In the genomic region with DNA sequence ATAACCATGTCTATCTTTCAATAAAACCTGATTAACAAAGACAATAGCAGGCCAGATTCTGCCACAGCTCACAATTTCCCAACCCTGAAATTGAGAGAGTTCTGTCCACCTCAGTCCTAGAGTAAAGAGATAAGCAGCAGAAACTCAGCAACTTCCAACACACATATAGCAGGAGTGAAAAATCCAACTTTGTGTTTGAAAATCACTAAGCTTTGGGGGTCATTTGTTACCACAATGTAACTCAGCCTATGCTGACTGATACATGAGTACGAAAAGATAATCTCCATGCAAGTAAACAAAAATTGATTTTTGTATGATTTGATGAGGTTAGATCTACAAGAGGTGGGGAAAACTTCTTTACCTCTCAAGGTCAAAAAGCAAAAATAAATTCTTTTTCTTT, we compare ENCODE assay signal across 21 cellular contexts.
"Had no signal": no experiment of that assay in that cellular context is flagged by ENCODE, and none has a peak within 500 bp of the region (broad histone marks: within the 10 kb centered on the region; RNA-seq: fewer than 3 reads in every experiment).

No MANE protein-coding gene starts in this region.

- H3K9ac ChIP-seq: parathyroid adenoma had no signal

- H3K9me3 Mint-ChIP-seq: activated CD4-positive, alpha-beta memory T cell treated with anti-CD3 and anti-CD28 coated beads, Interleukin-2, amount 10 ng/mL, durations not matched to agents 7 days and 5 days; activated naive CD8-positive, alpha-beta T cell treated with anti-CD3 and anti-CD28 coated beads, Interleukin-2, amount 10 ng/mL, durations not matched to agents 7 days and 5 days; activated T-helper 17 cell treated with anti-CD3 and anti-CD28 coated beads, Interleukin-2, amount 50 U/mL, for 72 hours had no signal

- H3K27ac Mint-ChIP-seq: activated CD4-positive, alpha-beta memory T cell treated with anti-CD3 and anti-CD28 coated beads, Interleukin-2, amount 10 ng/mL, durations not matched to agents 7 days and 5 days; activated CD8-positive, alpha-beta memory T cell treated with anti-CD3 and anti-CD28 coated beads, Interleukin-2, amount 10 ng/mL, durations not matched to agents 7 days and 5 days; activated naive CD8-positive, alpha-beta T cell treated with anti-CD3 and anti-CD28 coated beads, Interleukin-2, amount 10 ng/mL, durations not matched to agents 7 days and 5 days; activated T-helper 17 cell treated with anti-CD3 and anti-CD28 coated beads, Interleukin-2, amount 50 U/mL, for 72 hours; memory B cell; naive thymus-derived CD4-positive, alpha-beta T cell had no signal

- H3K9me3 ChIP-seq: left lung, mucosa of descending colon, upper lobe of right lung had no signal

- H3K79me2 ChIP-seq: parathyroid adenoma had no signal

- H3K36me3 ChIP-seq: left lung, upper lobe of right lung had no signal

- FAIRE-seq: endometrium had no signal

- H3K36me3 Mint-ChIP-seq: activated CD8-positive, alpha-beta memory T cell treated with anti-CD3 and anti-CD28 coated beads, Interleukin-2, amount 10 ng/mL, durations not matched to agents 7 days and 5 days; activated naive CD8-positive, alpha-beta T cell treated with anti-CD3 and anti-CD28 coated beads, Interleukin-2, amount 10 ng/mL, durations not matched to agents 7 days and 5 days; memory B cell; naive thymus-derived CD4-positive, alpha-beta T cell had no signal

- H2AFZ ChIP-seq: parathyroid adenoma had no signal

- H3K4me1 Mint-ChIP-seq: activated CD8-positive, alpha-beta memory T cell treated with anti-CD3 and anti-CD28 coated beads, Interleukin-2, amount 10 ng/mL, durations not matched to agents 7 days and 5 days; activated naive CD8-positive, alpha-beta T cell treated with anti-CD3 and anti-CD28 coated beads, Interleukin-2, amount 10 ng/mL, durations not matched to agents 7 days and 5 days; activated T-helper 17 cell treated with anti-CD3 and anti-CD28 coated beads, Interleukin-2, amount 50 U/mL, for 72 hours; memory B cell had no signal

- H3K27ac ChIP-seq: left lung, parathyroid adenoma, upper lobe of right lung had no signal

- H3K4me3 Mint-ChIP-seq: activated CD4-positive, alpha-beta memory T cell treated with anti-CD3 and anti-CD28 coated beads, Interleukin-2, amount 10 ng/mL, durations not matched to agents 7 days and 5 days; activated CD8-positive, alpha-beta memory T cell treated with anti-CD3 and anti-CD28 coated beads, Interleukin-2, amount 10 ng/mL, durations not matched to agents 7 days and 5 days; activated naive CD8-positive, alpha-beta T cell treated with anti-CD3 and anti-CD28 coated beads, Interleukin-2, amount 10 ng/mL, durations not matched to agents 7 days and 5 days; activated T-helper 17 cell treated with anti-CD3 and anti-CD28 coated beads, Interleukin-2, amount 50 U/mL, for 72 hours; memory B cell; naive thymus-derived CD4-positive, alpha-beta T cell had no signal

- H3K27me3 ChIP-seq: left lung, upper lobe of right lung had no signal

- DNase-seq: activated CD4-positive, alpha-beta memory T cell treated with anti-CD3 and anti-CD28 coated beads, Interleukin-2, amount 10 ng/mL, durations not matched to agents 7 days and 5 days; activated CD4-positive, alpha-beta T cell treated with anti-CD3 and anti-CD28 coated beads for 48 hours; activated CD4-positive, CD25-positive, alpha-beta regulatory T cell; activated CD8-positive, alpha-beta memory T cell treated with anti-CD3 and anti-CD28 coated beads, Interleukin-2, amount 10 ng/mL, durations not matched to agents 7 days and 5 days; activated naive CD4-positive, alpha-beta T cell; activated naive CD8-positive, alpha-beta T cell treated with anti-CD3 and anti-CD28 coated beads, Interleukin-2, amount 10 ng/mL, durations not matched to agents 7 days and 5 days; anterior cingulate cortex; cerebellar nuclear complex; cortex of kidney; hypothalamus; left lung; mucosa of descending colon; naive thymus-derived CD4-positive, alpha-beta T cell; stimulated activated CD4-positive, alpha-beta T cell treated with anti-CD3 and anti-CD28 coated beads, Interleukin-2, amount 100 ng/mL, for 24 hours; stimulated activated naive CD8-positive, alpha-beta T cell treated with anti-CD3 and anti-CD28 coated beads, Interleukin-15, Interleukin-2, amounts not matched to agents 100 U/mL and 50 U/mL, for 24 hours; T1000; upper lobe of right lung had no signal

- H3K4me1 ChIP-seq: left lung, parathyroid adenoma had no signal

- H3K4me3 ChIP-seq: left lung, mucosa of descending colon, upper lobe of right lung had no signal

- H3K27me3 Mint-ChIP-seq: activated CD8-positive, alpha-beta memory T cell treated with anti-CD3 and anti-CD28 coated beads, Interleukin-2, amount 10 ng/mL, durations not matched to agents 7 days and 5 days; memory B cell had no signal
